ENCODE assay signal across 10 cellular contexts in the genomic region with DNA sequence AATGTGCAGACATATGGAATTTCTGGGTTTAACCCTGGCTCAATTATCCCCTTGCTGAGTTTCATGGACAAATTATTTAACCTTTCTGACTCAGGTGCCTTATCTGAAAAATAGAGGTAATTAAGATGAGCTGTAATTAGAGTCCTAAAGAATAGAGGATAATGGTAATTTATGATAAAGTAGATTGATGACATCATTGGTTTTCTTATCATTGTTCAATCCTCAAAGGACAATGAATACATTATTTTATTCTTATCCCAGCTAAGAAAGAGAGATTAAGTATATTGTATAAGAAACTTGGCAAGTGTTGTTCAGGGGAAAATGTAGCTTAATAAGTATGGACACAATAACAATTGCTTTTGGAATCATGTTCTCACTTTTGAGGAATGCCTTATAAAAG.
"Had no signal": no experiment of that assay in that cellular context is flagged by ENCODE, and none has a peak within 500 bp of the region (broad histone marks: within the 10 kb centered on the region; RNA-seq: fewer than 3 reads in every experiment).

No MANE protein-coding gene starts in this region.

- FAIRE-seq: H1, H54, K562 had no signal

- H2AFZ ChIP-seq: GM23338 had no signal

- H3K4me3 ChIP-seq: GM23338, K562 had no signal

- ATAC-seq: GM23338, K562 had no signal

- H3K27ac ChIP-seq: HL-60 had no signal

- DNase-seq: H9, HCEC 1CT, HFFc6, IMR-90, KG1 had no signal

- H3K4me2 ChIP-seq: GM23338 had no signal
